ENCODE assay signal across 12 cellular contexts in the genomic region with DNA sequence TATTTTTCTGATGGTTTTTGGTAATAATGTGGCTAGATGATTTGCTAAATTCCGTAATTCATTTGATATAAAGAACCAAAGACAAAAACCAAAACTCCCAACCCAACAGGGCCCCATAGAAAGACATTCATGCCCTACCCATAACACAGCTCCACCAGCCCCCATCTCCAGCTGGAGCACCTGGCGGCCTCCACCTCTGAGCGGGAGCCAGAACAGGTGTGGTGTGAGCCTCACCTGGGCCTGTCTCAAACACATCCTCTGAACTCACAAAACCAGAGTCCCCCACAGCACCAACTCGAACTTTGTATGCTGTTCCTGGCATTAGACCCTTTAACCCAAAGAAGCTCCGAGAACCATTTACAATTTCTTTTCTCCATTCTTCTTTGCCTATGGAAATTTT. TPM values are rescaled to one million over a fixed set of nuclear protein-coding genes. Genes with fewer than 3 reads are reported as not detected.
DNase-seq lines count a peak whose midpoint lies in the region; TF ChIP-seq lines count a peak whose summit lies in the region.
"Had no signal": no experiment of that assay in that cellular context is flagged by ENCODE, and none has a peak within 500 bp of the region (broad histone marks: within the 10 kb centered on the region; RNA-seq: fewer than 3 reads in every experiment).

No MANE protein-coding gene starts in this region.

- intact Hi-C loops in CD14-positive monocyte (cut with micrococcal nuclease), result no loop called here

- H3K9me3 Mint-ChIP-seq in CD14-positive monocyte, result peaks cover 0 to 6% (median 2%) of the 10 kb centered on the region in 7 donors

- H3K27ac ChIP-seq in KMS-11, result no peak overlapping the region

- peaks cover 50% of the 10 kb centered on the region for H3K4me1 ChIP-seq in KMS-11 (ENCODE audit: low read depth, poor library complexity, severe bottlenecking)

- peak; percentile 26 for DNase-seq in NCI-H2029 (lab: John Stamatoyannopoulos, UW)
- no peak for DNase-seq in NCI-H2029 treated with DMSO at 0.1 percent for 48 hours (lab: John Stamatoyannopoulos, UW)
- peak; percentile 27 for DNase-seq in COLO668 (lab: John Stamatoyannopoulos, UW; ENCODE audit: unreplicated experiment)
- DNase-seq in RPMI8226, result peak; percentile 70
- no peak for DNase-seq in CD14-positive monocyte (ENCODE audit: low spot score)
- no peak for DNase-seq in activated gamma-delta T cell treated with Interleukin-2 at 50 U/mL for 16 hours
- DNase-seq: CD8-positive, alpha-beta memory T cell; DND-41; GDM1 had no signal

- H3K4me3 Mint-ChIP-seq in CD14-positive monocyte, result no peak overlapping the region
- H3K4me3 Mint-ChIP-seq: CD8-positive, alpha-beta memory T cell had no signal

- no peaks in the 10 kb centered on the region for H3K36me3 ChIP-seq in KMS-11 (ENCODE audit: insufficient read depth)
- H3K36me3 ChIP-seq: HAP-1 had no signal

- H3K4me1 Mint-ChIP-seq in CD14-positive monocyte, result no peaks in the 10 kb centered on the region
- H3K4me1 Mint-ChIP-seq: CD8-positive, alpha-beta memory T cell had no signal

- H3K4me3 ChIP-seq in KMS-11 (IDR thresholded peaks at IDR 0.05; ENCODE audit: insufficient read depth, low read depth, low read length), result no peak overlapping the region
- H3K4me3 ChIP-seq: HAP-1 had no signal

- H3K27ac Mint-ChIP-seq in CD14-positive monocyte, result no peak overlapping the region
- H3K27ac Mint-ChIP-seq: CD8-positive, alpha-beta memory T cell had no signal

- TF ChIP-seq CTCF in KMS-11 (conservative IDR thresholded peaks at IDR 0.05; ENCODE audit: low read depth, low read length) (no peak), CD14-positive monocyte (IDR thresholded peaks at IDR 0.05) (no peak)

- H2AFZ ChIP-seq in KMS-11 (ENCODE audit: low read depth), result no peak overlapping the region

- no peaks in the 10 kb centered on the region for H3K27me3 ChIP-seq in KMS-11 (ENCODE audit: insufficient read depth, low read depth)

- no peaks in the 10 kb centered on the region for H3K36me3 Mint-ChIP-seq in CD14-positive monocyte
- H3K36me3 Mint-ChIP-seq: CD8-positive, alpha-beta memory T cell had no signal

- H3K4me2 ChIP-seq in KMS-11, result peak overlapping the region; percentile 73

- H3K27me3 Mint-ChIP-seq in CD14-positive monocyte (ENCODE audit: low read depth in 3 of 3), result peaks cover 0 to 7% (median 3%) of the 10 kb centered on the region in 3 donors

- no peaks in the 10 kb centered on the region for H3K79me2 ChIP-seq in KMS-11 (ENCODE audit: insufficient read depth, low read depth)

- no peaks in the 10 kb centered on the region for H4K20me1 ChIP-seq in KMS-11 (ENCODE audit: insufficient read depth)

- no peak overlapping the region for H3K9ac ChIP-seq in KMS-11

RNA-seq across cellular contexts. Expression of gene LAMB4, which starts 36.5 kb away (rescaled TPM):
- polyA plus RNA-seq in CD14-positive monocyte, result not detected
- polyA plus RNA-seq: CD8-positive, alpha-beta memory T cell; H1 had no signal

Comparison
In these comparisons a context has a peak if more than half of its experiments do, and no peak if none do; other contexts are left out.
1. DNase-seq: peak in NCI-H2029 (single experiment), COLO668 (single experiment) and RPMI8226 (single experiment); none in NCI-H2029 treated with DMSO at 0.1 percent for 48 hours (single experiment), CD14-positive monocyte (single experiment) and activated gamma-delta T cell treated with Interleukin-2 at 50 U/mL for 16 hours (single experiment).